3 cellular contexts compared by ENCODE assay signal in genomic region chr3:173381936-173382335, GRCh38. TPM values are rescaled to one million over a fixed set of nuclear protein-coding genes. Genes with fewer than 3 reads are reported as not detected.
"Had no signal": no experiment of that assay in that cellular context is flagged by ENCODE, and none has a peak within 500 bp of the region (broad histone marks: within the 10 kb centered on the region; RNA-seq: fewer than 3 reads in every experiment).

No MANE protein-coding gene starts in this region.

RNA-seq across cellular contexts. Expression of gene NLGN1, which starts 15.6 kb away (rescaled TPM):
- total RNA-seq: HepG2, HT-29 had no signal
- polyA plus RNA-seq: HepG2, IgD-negative memory B cell had no signal
